ENCODE assay signal across 8 cellular contexts in genomic region chr2:206392118-206392517, GRCh38. TPM values are rescaled to one million over a fixed set of nuclear protein-coding genes. Genes with fewer than 3 reads are reported as not detected.
DNase-seq lines count a peak whose midpoint lies in the region; ATAC-seq and TF ChIP-seq lines count a peak whose summit lies in the region.

No MANE protein-coding gene starts in this region.

- ATAC-seq in Right ventricle myocardium superior (ENCODE audit: poor library complexity) (peak; percentile 66), Right ventricle myocardium inferior (no peak), GM21526 (IDR thresholded peaks at IDR 0.05; ENCODE audit: low FRiP score, unreplicated experiment) (peak; percentile 95), HG03558 (IDR thresholded peaks at IDR 0.05; ENCODE audit: extremely low read depth, unreplicated experiment) (peak; percentile 84)

- TF ChIP-seq CTCF in retinal pigment epithelial cell (conservative IDR thresholded peaks at IDR 0.05; ENCODE audit: low read depth, low read length): peak; percentile 69

- TF ChIP-seq POLR2A in erythroblast (IDR thresholded peaks at IDR 0.05; ENCODE audit: low read length): no peak

- in situ Hi-C loops in SK-MEL-5 (cut with HindIII; ENCODE audit: low pct_unique_long_range_greater_than_20kb, low sequenced_read_pairs): no loop called here

- no peak overlapping the region for H3K4me3 ChIP-seq in retinal pigment epithelial cell (ENCODE audit: low read length)

- no peak for DNase-seq in Right ventricle myocardium superior
- DNase-seq in Right ventricle myocardium inferior (ENCODE audit: missing footprints): no peak
- peak; percentile 78 for DNase-seq in SK-MEL-5 (ENCODE audit: low read depth, low spot score)
- peak; percentile 26 to 58 for DNase-seq in erythroblast (lab: John Stamatoyannopoulos, UW)
- DNase-seq in retinal pigment epithelial cell (ENCODE audit: low read depth): no peak
- no peak for DNase-seq in pons (ENCODE audit: low spot score)

- intact Hi-C loops in Right ventricle myocardium superior (cut with DNase I): loop anchor here (5.0 kb wide), 1 partner anchor 165 kb away; no protein-coding TSS in a partner anchor
- intact Hi-C loops in Right ventricle myocardium inferior (cut with DNase I): loop anchor here (2.0 to 5.0 kb wide), 2 partner anchors 50 to 167 kb away; partner anchors contain the start of gene ADAM23

RNA-seq across cellular contexts. Expression of gene ADAM23, which starts 51.2 kb away (rescaled TPM):
- total RNA-seq in Right ventricle myocardium superior (58.9 TPM), Right ventricle myocardium inferior (69.1 TPM)
- 7.6 and 9.3 TPM in 2 replicates for total RNA-seq in SK-MEL-5 (2014; rRNA removed; shearing (Covaris generic))
- 48.6 and 69.9 TPM in 2 replicates for polyA plus RNA-seq in SK-MEL-5 (2015; cell fraction: cytosol; rRNA removed)
- 10.9 and 12.0 TPM in 2 replicates for polyA plus RNA-seq in SK-MEL-5 (2015; cell fraction: nucleus; rRNA removed)

Comparison
In these comparisons a context has a peak if more than half of its experiments do, and no peak if none do; other contexts are left out.
1. DNase-seq: peak in SK-MEL-5 (single experiment) and erythroblast (2 of 2); none in Right ventricle myocardium superior (single experiment), Right ventricle myocardium inferior (single experiment), retinal pigment epithelial cell (single experiment) and pons (single experiment).